Comparison of ENCODE assay signal across 13 cellular contexts in genomic region chr1:17013598-17014320, GRCh38. TPM values are rescaled to one million over a fixed set of nuclear protein-coding genes. Genes with fewer than 3 reads are reported as not detected.
DNase-seq lines count a peak whose midpoint lies in the region; ATAC-seq lines count a peak whose summit lies in the region.
"Had no signal": no experiment of that assay in that cellular context is flagged by ENCODE, and none has a peak within 500 bp of the region (broad histone marks: within the 10 kb centered on the region; RNA-seq: fewer than 3 reads in every experiment).

No MANE protein-coding gene starts in this region.

- no peaks in the 10 kb centered on the region for H3K9me3 Mint-ChIP-seq in activated CD4-positive, alpha-beta T cell treated with anti-CD3 and anti-CD28 coated beads, Interleukin-2, amount 10 ng/mL, durations not matched to agents 24 days and 14 days
- H3K9me3 Mint-ChIP-seq: activated T-cell treated with anti-CD3 and anti-CD28 coated beads, Interleukin-2, amount 50 U/mL, for 4 hours; stimulated activated naive B cell treated with anti-CD40 and anti-IgM and Interleukin-4, amounts not matched to agents 10 μg/mL and 1 μg/mL and 100 μg/mL, for 72 hours had no signal

- H3K4me1 Mint-ChIP-seq in activated CD4-positive, alpha-beta T cell treated with anti-CD3 and anti-CD28 coated beads, Interleukin-2, amount 10 ng/mL, durations not matched to agents 24 days and 14 days: peaks cover 19% of the 10 kb centered on the region

- H3K36me3 Mint-ChIP-seq in activated CD4-positive, alpha-beta T cell treated with anti-CD3 and anti-CD28 coated beads, Interleukin-2, amount 10 ng/mL, durations not matched to agents 24 days and 14 days (ENCODE audit: low read depth): peaks cover 6% of the 10 kb centered on the region

- H3K9me3 ChIP-seq in subcutaneous abdominal adipose tissue (ENCODE audit: control insufficient read depth in 5 of 5, low read length in 5 of 5): no peaks in the 10 kb centered on the region

- peak overlapping the region; percentile 20 for H3K27ac Mint-ChIP-seq in activated CD4-positive, alpha-beta T cell treated with anti-CD3 and anti-CD28 coated beads, Interleukin-2, amount 10 ng/mL, durations not matched to agents 24 days and 14 days
- H3K27ac Mint-ChIP-seq: stimulated activated naive B cell treated with anti-CD40 and anti-IgM and Interleukin-4, amounts not matched to agents 10 μg/mL and 1 μg/mL and 100 μg/mL, for 72 hours had no signal

- H3K4me3 ChIP-seq in subcutaneous abdominal adipose tissue (ENCODE audit: low read depth in 1 of 5, low read length in 5 of 5): no peak overlapping the region
- H3K4me3 ChIP-seq: PC-9 had no signal

- no peaks in the 10 kb centered on the region for H3K27me3 ChIP-seq in subcutaneous abdominal adipose tissue (ENCODE audit: control insufficient read depth in 5 of 5, insufficient read depth in 4 of 5, low read length in 5 of 5)

- H3K27ac ChIP-seq in subcutaneous abdominal adipose tissue (ENCODE audit: low read depth, low read length): peak overlapping the region; percentile 46
- H3K27ac ChIP-seq: PC-9, WERI-Rb-1 had no signal

- no peak for ATAC-seq in GM21367 (IDR thresholded peaks at IDR 0.05; ENCODE audit: unreplicated experiment)
- no peak for ATAC-seq in HG02870 (IDR thresholded peaks at IDR 0.05; ENCODE audit: unreplicated experiment)
- ATAC-seq: activated T-cell treated with anti-CD3 and anti-CD28 coated beads, Interleukin-2, amount 50 U/mL, for 4 hours had no signal

- H3K36me3 ChIP-seq in subcutaneous abdominal adipose tissue (ENCODE audit: control insufficient read depth in 5 of 5, insufficient read depth in 5 of 5, low read length in 5 of 5): peaks cover 2 to 13% (median 13%) of the 10 kb centered on the region in 5 donors

- H3K4me1 ChIP-seq in subcutaneous abdominal adipose tissue (ENCODE audit: control insufficient read depth in 5 of 5, insufficient read depth in 5 of 5, low read length in 5 of 5): peaks cover 12 to 69% (median 57%) of the 10 kb centered on the region in 5 donors

- no peak for DNase-seq in activated CD4-positive, alpha-beta T cell treated with anti-CD3 and anti-CD28 coated beads, Interleukin-2, amount 10 ng/mL, durations not matched to agents 24 days and 14 days
- DNase-seq in activated CD4-positive, alpha-beta T cell treated with anti-CD3 and anti-CD28 coated beads, Interleukin-2, amount 50 U/mL, for 48 hours: no peak
- DNase-seq in NOMO-1 treated with dmso at 0.1 percent for 144 hours (lab: John Stamatoyannopoulos, UW; ENCODE audit: unreplicated experiment) (peak; percentile 66), cerebellar cortex (ENCODE audit: low spot score) (peak; percentile 70), superior temporal gyrus (ENCODE audit: extremely low spot score) (no peak)
- DNase-seq: activated T-cell treated with anti-CD3 and anti-CD28 coated beads, Interleukin-2, amount 50 U/mL, for 4 hours; NCI-H2029 treated with DMSO at 0.1 percent for 48 hours; PC-9; stimulated activated naive B cell treated with anti-CD40 and anti-IgM and Interleukin-4, amounts not matched to agents 10 μg/mL and 1 μg/mL and 100 μg/mL, for 72 hours; WERI-Rb-1 had no signal

- H3K27me3 Mint-ChIP-seq in activated CD4-positive, alpha-beta T cell treated with anti-CD3 and anti-CD28 coated beads, Interleukin-2, amount 10 ng/mL, durations not matched to agents 24 days and 14 days: no peaks in the 10 kb centered on the region

- peak overlapping the region in 1 of 5 donors; percentile 44 for H3K9ac ChIP-seq in subcutaneous abdominal adipose tissue (ENCODE audit: low read length in 5 of 5)

- intact Hi-C loops in activated CD4-positive, alpha-beta T cell treated with anti-CD3 and anti-CD28 coated beads, Interleukin-2, amount 10 ng/mL, durations not matched to agents 24 days and 14 days (cut with micrococcal nuclease): loop anchor here (5.0 kb wide), 1 partner anchor 101 kb away; no protein-coding TSS in a partner anchor

- H3K4me3 Mint-ChIP-seq in activated CD4-positive, alpha-beta T cell treated with anti-CD3 and anti-CD28 coated beads, Interleukin-2, amount 10 ng/mL, durations not matched to agents 24 days and 14 days: no peak overlapping the region
- H3K4me3 Mint-ChIP-seq: activated T-cell treated with anti-CD3 and anti-CD28 coated beads, Interleukin-2, amount 50 U/mL, for 4 hours; stimulated activated naive B cell treated with anti-CD40 and anti-IgM and Interleukin-4, amounts not matched to agents 10 μg/mL and 1 μg/mL and 100 μg/mL, for 72 hours had no signal

RNA-seq across cellular contexts. Expression of gene ATP13A2, which starts 2.0 kb away (rescaled TPM):
- total RNA-seq in activated CD4-positive, alpha-beta T cell treated with anti-CD3 and anti-CD28 coated beads, Interleukin-2, amount 10 ng/mL, durations not matched to agents 24 days and 14 days: 46.9 and 50.2 TPM in 2 replicates

RNA-seq across cellular contexts. Expression of gene MFAP2, which starts 33.3 kb away (rescaled TPM):
- not detected in 2 replicates for total RNA-seq in activated CD4-positive, alpha-beta T cell treated with anti-CD3 and anti-CD28 coated beads, Interleukin-2, amount 10 ng/mL, durations not matched to agents 24 days and 14 days

RNA-seq across cellular contexts. Expression of gene SDHB, which starts 40.1 kb away (rescaled TPM):
- total RNA-seq in activated CD4-positive, alpha-beta T cell treated with anti-CD3 and anti-CD28 coated beads, Interleukin-2, amount 10 ng/mL, durations not matched to agents 24 days and 14 days: 140 and 156 TPM in 2 replicates

Comparison
In these comparisons a context has a peak if more than half of its experiments do, and no peak if none do; other contexts are left out.
1. DNase-seq: peak in NOMO-1 treated with dmso at 0.1 percent for 144 hours (single experiment) and cerebellar cortex (single experiment); none in activated CD4-positive, alpha-beta T cell treated with anti-CD3 and anti-CD28 coated beads, Interleukin-2, amount 10 ng/mL, durations not matched to agents 24 days and 14 days (single experiment), activated CD4-positive, alpha-beta T cell treated with anti-CD3 and anti-CD28 coated beads, Interleukin-2, amount 50 U/mL, for 48 hours (0 of 2) and superior temporal gyrus (single experiment).